ENCODE assay signal across 5 cellular contexts in the genomic region with DNA sequence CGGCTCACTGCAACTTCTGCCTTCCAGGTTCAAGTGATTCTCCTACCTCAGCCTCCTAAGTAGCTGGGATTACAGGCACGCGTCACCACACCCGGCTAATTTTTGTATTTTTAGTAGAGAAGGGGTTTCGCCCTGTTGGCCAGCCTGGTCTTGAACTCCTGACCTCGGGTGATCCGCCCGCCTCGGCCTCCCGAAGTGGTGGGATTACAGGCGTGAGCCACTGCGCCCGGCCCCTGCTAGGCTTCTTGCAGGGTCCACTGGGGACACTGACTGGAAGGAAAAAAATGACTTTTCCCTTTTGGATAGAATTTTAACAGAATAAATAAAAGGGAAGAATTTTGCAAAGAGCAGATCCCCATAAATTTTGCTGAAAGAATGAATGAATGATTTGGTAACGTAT. TPM values are rescaled to one million over a fixed set of nuclear protein-coding genes. Genes with fewer than 3 reads are reported as not detected.
DNase-seq lines count a peak whose midpoint lies in the region; ATAC-seq and TF ChIP-seq lines count a peak whose summit lies in the region.
"Not testable (repeated sequence)": the region's sequence is repeated elsewhere in the genome, so short reads cannot be mapped to it uniquely, and the experiment has no call there.

No MANE protein-coding gene starts in this region.

- not testable (repeated sequence) for H3K4me1 Mint-ChIP-seq in activated CD8-positive, alpha-beta memory T cell treated with anti-CD3 and anti-CD28 coated beads, Interleukin-2, amount 10 ng/mL, durations not matched to agents 7 days and 5 days; osteocyte (ENCODE audit: unreplicated experiment)

- ATAC-seq in activated CD8-positive, alpha-beta memory T cell treated with anti-CD3 and anti-CD28 coated beads, Interleukin-2, amount 10 ng/mL, durations not matched to agents 7 days and 5 days; left lobe of liver; sciatic nerve: not testable (repeated sequence)

- not testable (repeated sequence) for H3K36me3 Mint-ChIP-seq in activated CD8-positive, alpha-beta memory T cell treated with anti-CD3 and anti-CD28 coated beads, Interleukin-2, amount 10 ng/mL, durations not matched to agents 7 days and 5 days; osteocyte (ENCODE audit: unreplicated experiment)

- intact Hi-C loops in sciatic nerve (cut with DNase I): not testable (repeated sequence)

- not testable (repeated sequence) for H3K4me3 Mint-ChIP-seq in activated CD8-positive, alpha-beta memory T cell treated with anti-CD3 and anti-CD28 coated beads, Interleukin-2, amount 10 ng/mL, durations not matched to agents 7 days and 5 days; osteocyte (ENCODE audit: unreplicated experiment)

- CTCF ChIA-PET in activated CD8-positive, alpha-beta memory T cell treated with anti-CD3 and anti-CD28 coated beads, Interleukin-2, amount 10 ng/mL, durations not matched to agents 7 days and 5 days (lab: Charles Lee): interaction anchor here (0.6 to 1.6 kb wide), 2 partner anchors 48 to 214 kb away, joined by 3 read pairs; no protein-coding TSS in a partner anchor

- TF ChIP-seq CTCF in osteocyte (IDR thresholded peaks at IDR 0.05): not testable (repeated sequence)

- H3K27ac Mint-ChIP-seq in activated CD8-positive, alpha-beta memory T cell treated with anti-CD3 and anti-CD28 coated beads, Interleukin-2, amount 10 ng/mL, durations not matched to agents 7 days and 5 days; osteocyte (ENCODE audit: unreplicated experiment): not testable (repeated sequence)

- peaks cover 19% of the 10 kb centered on the region for H3K27me3 Mint-ChIP-seq in activated CD8-positive, alpha-beta memory T cell treated with anti-CD3 and anti-CD28 coated beads, Interleukin-2, amount 10 ng/mL, durations not matched to agents 7 days and 5 days
- H3K27me3 Mint-ChIP-seq in osteocyte (ENCODE audit: unreplicated experiment): peaks cover 11% of the 10 kb centered on the region

- peak; percentile 30 for DNase-seq in activated CD8-positive, alpha-beta memory T cell treated with anti-CD3 and anti-CD28 coated beads, Interleukin-2, amount 10 ng/mL, durations not matched to agents 7 days and 5 days
- DNase-seq in left lobe of liver (ENCODE audit: low spot score): peak; percentile 35
- DNase-seq in osteocyte (ENCODE audit: extremely low spot score, unreplicated experiment): peak; percentile 70
- peak; percentile 47 for DNase-seq in sciatic nerve (ENCODE audit: low spot score)
- DNase-seq in stimulated activated CD8-positive, alpha-beta memory T cell treated with anti-CD3 and anti-CD28 coated beads, Interleukin-4, amount 100 ng/mL, for 48 hours: peak; percentile 0

- not testable (repeated sequence) for H3K9me3 Mint-ChIP-seq in activated CD8-positive, alpha-beta memory T cell treated with anti-CD3 and anti-CD28 coated beads, Interleukin-2, amount 10 ng/mL, durations not matched to agents 7 days and 5 days (ENCODE audit: low read depth); osteocyte (ENCODE audit: unreplicated experiment)

RNA-seq across cellular contexts. Expression of gene MAGEF1, which starts 17.3 kb away (rescaled TPM):
- total RNA-seq in activated CD8-positive, alpha-beta memory T cell treated with anti-CD3 and anti-CD28 coated beads, Interleukin-2, amount 10 ng/mL, durations not matched to agents 7 days and 5 days: 1 to 10 TPM; 2.8 to 5.9 TPM
- total RNA-seq in left lobe of liver (12.0 TPM), osteocyte (47.5 and 48.6 TPM in 2 replicates), sciatic nerve (25.0 TPM)

Comparison
In these comparisons a context has a peak if more than half of its experiments do, and no peak if none do; other contexts are left out.
1. DNase-seq: peak in every context shown above with its lines; median percentile 70 in osteocyte; 47 in sciatic nerve; 35 in left lobe of liver; 30 in activated CD8-positive, alpha-beta memory T cell treated with anti-CD3 and anti-CD28 coated beads, Interleukin-2, amount 10 ng/mL, durations not matched to agents 7 days and 5 days; 0 in stimulated activated CD8-positive, alpha-beta memory T cell treated with anti-CD3 and anti-CD28 coated beads, Interleukin-4, amount 100 ng/mL, for 48 hours.